In genomic region chr10:125037145-125037544, GRCh38 we compare ENCODE assay signal across 9 cellular contexts.
DNase-seq lines count a peak whose midpoint lies in the region; ATAC-seq and TF ChIP-seq lines count a peak whose summit lies in the region.
"Had no signal": no experiment of that assay in that cellular context is flagged by ENCODE, and none has a peak within 500 bp of the region (broad histone marks: within the 10 kb centered on the region; RNA-seq: fewer than 3 reads in every experiment).

No MANE protein-coding gene starts in this region.

- no peaks in the 10 kb centered on the region for H3K27me3 ChIP-seq in heart right ventricle
- no peaks in the 10 kb centered on the region for H3K27me3 ChIP-seq in skeletal muscle tissue (ENCODE audit: control insufficient read depth in 3 of 3, insufficient read depth in 3 of 3, low read length in 3 of 3)

- peaks cover 22% of the 10 kb centered on the region for H3K36me3 Mint-ChIP-seq in HFFc6 (ENCODE audit: low read depth)
- H3K36me3 Mint-ChIP-seq: naive thymus-derived CD8-positive, alpha-beta T cell had no signal

- no peak for TF ChIP-seq CTCF in HFFc6 (IDR thresholded peaks at IDR 0.05)
- TF ChIP-seq CTCF in heart right ventricle (IDR thresholded peaks at IDR 0.05) = no peak

- ATAC-seq in heart right ventricle (peak in 5 of 8 donors; percentile 17 to 54 (median 40)), GM21786 (IDR thresholded peaks at IDR 0.05; ENCODE audit: unreplicated experiment) (no peak)
- ATAC-seq: naive thymus-derived CD8-positive, alpha-beta T cell had no signal

- H3K4me1 ChIP-seq in heart right ventricle (peaks cover 25 to 74% (median 47%) of the 10 kb centered on the region in 9 donors), skeletal muscle tissue (ENCODE audit: control insufficient read depth in 3 of 3, insufficient read depth in 3 of 3, low read length in 3 of 3) (peaks cover 43 to 77% (median 65%) of the 10 kb centered on the region in 3 donors)

- peak overlapping the region; percentile 23 for H3K4me3 Mint-ChIP-seq in HFFc6
- H3K4me3 Mint-ChIP-seq: naive thymus-derived CD8-positive, alpha-beta T cell had no signal

- no peaks in the 10 kb centered on the region for H3K9me3 ChIP-seq in heart right ventricle
- H3K9me3 ChIP-seq in skeletal muscle tissue (ENCODE audit: control insufficient read depth in 3 of 3, low read length in 3 of 3) = no peaks in the 10 kb centered on the region

- H3K9ac ChIP-seq in skeletal muscle tissue (ENCODE audit: low read depth in 1 of 3, low read length in 3 of 3) = no peak overlapping the region

- H3K27me3 Mint-ChIP-seq in HFFc6 (ENCODE audit: insufficient read depth) = no peaks in the 10 kb centered on the region; the same call in none of the 2 replicates

- peaks cover 86% of the 10 kb centered on the region for H3K4me1 Mint-ChIP-seq in HFFc6 (ENCODE audit: low read depth)
- H3K4me1 Mint-ChIP-seq: naive thymus-derived CD8-positive, alpha-beta T cell had no signal

- peak overlapping the region in 4 of 10 donors; percentile 1 to 41 (median 28) for H3K27ac ChIP-seq in heart right ventricle
- peak overlapping the region; percentile 12 for H3K27ac ChIP-seq in skeletal muscle tissue (ENCODE audit: low read depth, low read length)

- H3K9me3 Mint-ChIP-seq in HFFc6 = no peaks in the 10 kb centered on the region
- H3K9me3 Mint-ChIP-seq: naive thymus-derived CD8-positive, alpha-beta T cell had no signal

- intact Hi-C loops in heart right ventricle (cut with DNase I) = loop anchor here in 3 of 10 donors (5.0 kb wide), 2 partner anchors 35 to 40 kb away; no protein-coding TSS in a partner anchor

- DNase-seq in HFFc6 = peak; percentile 85
- DNase-seq in SW480 (ENCODE audit: low spot score) = peak; percentile 72
- DNase-seq in heart right ventricle = no peak
- DNase-seq in hippocampal formation (lab: John Stamatoyannopoulos, UW) = no peak
- no peak for DNase-seq in SW 1271 (lab: John Stamatoyannopoulos, UW)
- DNase-seq: NCI-H2171 treated with DMSO at 0.1 percent for 48 hours had no signal

- H3K4me3 ChIP-seq in heart right ventricle = no peak overlapping the region
- H3K4me3 ChIP-seq in skeletal muscle tissue (ENCODE audit: low read length in 3 of 3) = no peak overlapping the region

- H3K36me3 ChIP-seq in heart right ventricle (peaks cover 0 to 28% (median 0%) of the 10 kb centered on the region in 9 donors), skeletal muscle tissue (ENCODE audit: control insufficient read depth in 3 of 3, insufficient read depth in 3 of 3, low read length in 3 of 3) (peaks cover 0 to 13% (median 4%) of the 10 kb centered on the region in 3 donors)

- WGBS in heart right ventricle, 2 donors = 34 to 46% methylated on average over 3 of the region's 3 CpGs

- H3K27ac Mint-ChIP-seq in HFFc6 = peak overlapping the region; percentile 80
- H3K27ac Mint-ChIP-seq: naive thymus-derived CD8-positive, alpha-beta T cell had no signal

Comparison
In these comparisons a context has a peak if more than half of its experiments do, and no peak if none do; other contexts are left out.
1. DNase-seq: peak in HFFc6 (single experiment) and SW480 (single experiment); none in heart right ventricle (0 of 2), hippocampal formation (0 of 2) and SW 1271 (0 of 2).